ENCODE assay signal across 9 cellular contexts in the genomic region with DNA sequence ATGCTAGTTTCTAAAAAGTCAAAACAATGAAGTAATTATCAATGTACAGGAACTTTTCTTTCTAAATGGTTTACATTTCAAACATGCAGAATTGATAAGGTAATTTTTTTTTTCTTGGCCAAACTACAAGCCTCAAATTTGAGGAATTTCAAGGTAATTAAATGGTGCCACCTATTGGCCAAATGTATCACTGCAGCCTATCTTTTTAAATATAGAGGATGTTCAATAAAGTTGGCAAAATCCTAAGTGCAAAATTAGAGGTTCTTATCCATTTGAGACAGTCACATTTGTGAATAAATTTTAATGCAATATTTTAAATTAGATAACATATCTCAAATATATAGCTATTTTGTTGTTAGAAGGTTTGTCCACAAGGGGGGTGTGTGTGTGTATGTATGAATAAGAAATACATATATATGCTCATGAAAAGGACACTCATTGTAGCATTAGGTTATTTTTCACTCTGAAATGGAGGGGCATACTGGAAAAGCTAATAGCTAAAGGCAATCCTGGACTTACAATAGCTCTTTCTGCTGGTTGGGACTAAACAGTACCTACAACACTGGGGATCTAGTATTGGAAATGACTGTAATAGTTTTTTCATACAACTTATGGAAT. TPM values are rescaled to one million over a fixed set of nuclear protein-coding genes. Genes with fewer than 3 reads are reported as not detected.
DNase-seq lines count a peak whose midpoint lies in the region; ATAC-seq, FAIRE-seq and TF ChIP-seq lines count a peak whose summit lies in the region.
"Had no signal": no experiment of that assay in that cellular context is flagged by ENCODE, and none has a peak within 500 bp of the region (broad histone marks: within the 10 kb centered on the region; RNA-seq: fewer than 3 reads in every experiment).

No MANE protein-coding gene starts in this region.

- TF ChIP-seq POLR2A in erythroblast (IDR thresholded peaks at IDR 0.05; ENCODE audit: low read length): no peak

- H4K20me1 ChIP-seq in osteoblast (ENCODE audit: insufficient read depth, low read length): no peaks in the 10 kb centered on the region

- 0 out of 2 replicates have a peak, but pooled peaks cover 6% of the 10 kb centered on the region for H3K36me3 Mint-ChIP-seq in HFFc6 (ENCODE audit: low read depth)

- no peak overlapping the region for H2AFZ ChIP-seq in osteoblast (ENCODE audit: low read length)

- no peaks in the 10 kb centered on the region for H3K79me2 ChIP-seq in osteoblast (ENCODE audit: insufficient read depth, low read length)

- H3K9me3 Mint-ChIP-seq in HFFc6: no peaks in the 10 kb centered on the region
- H3K9me3 Mint-ChIP-seq: activated T-cell treated with anti-CD3 and anti-CD28 coated beads, Interleukin-2, amount 50 U/mL, for 72 hours had no signal

- H3K4me1 ChIP-seq in osteoblast (ENCODE audit: insufficient read depth, low read length): peaks cover 14% of the 10 kb centered on the region

- DNase-seq in NCI-H510A treated with DMSO at 0.1 percent for 48 hours (lab: John Stamatoyannopoulos, UW) (peak; percentile 45), NCI-H510A (lab: John Stamatoyannopoulos, UW) (no peak), HFFc6 (no peak), RCC 7860 (ENCODE audit: low spot score) (no peak), erythroblast (lab: John Stamatoyannopoulos, UW) (peak; percentile 19 to 58), osteoblast (ENCODE audit: insufficient read length, low spot score, missing footprints) (no peak)

- H3K4me3 Mint-ChIP-seq in HFFc6: peak overlapping the region; percentile 65; the same call in 1 of the 2 replicates
- H3K4me3 Mint-ChIP-seq: activated T-cell treated with anti-CD3 and anti-CD28 coated beads, Interleukin-2, amount 50 U/mL, for 72 hours had no signal

- no peaks in the 10 kb centered on the region for H3K9me3 ChIP-seq in osteoblast (ENCODE audit: low read depth, low read length)

- no peaks in the 10 kb centered on the region for H3K27me3 ChIP-seq in osteoblast (ENCODE audit: insufficient read depth, low read length)

- FAIRE-seq in RCC 7860 (lab: Jason Lieb, UNC): peak; percentile 85

- H3K27ac ChIP-seq in osteoblast (ENCODE audit: low read depth, low read length): no peak overlapping the region

- TF ChIP-seq CTCF in HFFc6 (IDR thresholded peaks at IDR 0.05) (peak; percentile 99), osteoblast (IDR thresholded peaks at IDR 0.05; ENCODE audit: extremely low read depth, low read depth, low read length) (peak; percentile 86)

- H3K4me2 ChIP-seq in osteoblast (ENCODE audit: insufficient read depth, low read length): peak overlapping the region; percentile 77

- H3K27me3 Mint-ChIP-seq in HFFc6 (ENCODE audit: insufficient read depth): peaks cover 2% of the 10 kb centered on the region; the same call in 1 of the 2 replicates

- H3K4me3 ChIP-seq in osteoblast (ENCODE audit: insufficient read depth, low read length): no peak overlapping the region

- ATAC-seq in HG03521 (IDR thresholded peaks at IDR 0.05; ENCODE audit: unreplicated experiment) (no peak), GM18870 (IDR thresholded peaks at IDR 0.05; ENCODE audit: unreplicated experiment) (no peak)
- ATAC-seq: activated T-cell treated with anti-CD3 and anti-CD28 coated beads, Interleukin-2, amount 50 U/mL, for 72 hours had no signal

- H3K4me1 Mint-ChIP-seq in HFFc6 (ENCODE audit: low read depth): peaks cover 51% of the 10 kb centered on the region

- H3K27ac Mint-ChIP-seq in HFFc6: peak overlapping the region; percentile 83

- H3K36me3 ChIP-seq in osteoblast (ENCODE audit: insufficient read depth, low read length): no peaks in the 10 kb centered on the region

RNA-seq across cellular contexts. Expression of a gene that starts 26.2 kb away (rescaled TPM):
- 100 to 1,000 TPM; 134 to 176 (median 154) TPM for total RNA-seq in HFFc6 (2021; fragmentation: NEBNext Ultra II Directional; extraction: Animal tissue kit (Norgen Biotek cat#: 25700))
- 165 and 187 TPM in 2 replicates for total RNA-seq in osteoblast

Comparison
In these comparisons a context has a peak if more than half of its experiments do, and no peak if none do; other contexts are left out.
1. DNase-seq: peak in NCI-H510A treated with DMSO at 0.1 percent for 48 hours (single experiment) and erythroblast (2 of 2); none in NCI-H510A (single experiment), HFFc6 (single experiment), RCC 7860 (single experiment) and osteoblast (single experiment).